1 cellular context compared by ENCODE assay signal in genomic region chr1:150069923-150070322, GRCh38.
TF ChIP-seq lines count a peak whose summit lies in the region.

No MANE protein-coding gene starts in this region.

TF ChIP-seq in WTC11, 78 proteins besides CTCF, POLR2A, EP300 and RAD21 (continued from another document):
- no peak for TF ChIP-seq ERG (CRISPR knock-in tag; IDR thresholded peaks at IDR 0.05)
- no peak for TF ChIP-seq ZSCAN18 (CRISPR knock-in tag; IDR thresholded peaks at IDR 0.05)
- no peak for TF ChIP-seq MXD4 (CRISPR knock-in tag; IDR thresholded peaks at IDR 0.05; ENCODE audit: borderline replicate concordance)
- TF ChIP-seq ATF1 (CRISPR knock-in tag; IDR thresholded peaks at IDR 0.05), result no peak
- TF ChIP-seq PRDM15 (CRISPR knock-in tag; IDR thresholded peaks at IDR 0.05), result no peak
- no peak for TF ChIP-seq ZMAT4 (CRISPR knock-in tag; IDR thresholded peaks at IDR 0.05)
- no peak for TF ChIP-seq AR (CRISPR knock-in tag; IDR thresholded peaks at IDR 0.05)
- TF ChIP-seq ZNF396 (CRISPR knock-in tag; IDR thresholded peaks at IDR 0.05; ENCODE audit: borderline replicate concordance), result no peak
- TF ChIP-seq ZNF423 (CRISPR knock-in tag; IDR thresholded peaks at IDR 0.05), result no peak
- no peak for TF ChIP-seq ARID4B (CRISPR knock-in tag; IDR thresholded peaks at IDR 0.05; ENCODE audit: borderline replicate concordance)
- no peak for TF ChIP-seq GTF2I (CRISPR knock-in tag; conservative IDR thresholded peaks at IDR 0.05)
- TF ChIP-seq NR2C2 (CRISPR knock-in tag; IDR thresholded peaks at IDR 0.05), result no peak
- no peak for TF ChIP-seq HMGXB4 (CRISPR knock-in tag; IDR thresholded peaks at IDR 0.05)
- no peak for TF ChIP-seq TEAD4 (CRISPR knock-in tag; IDR thresholded peaks at IDR 0.05)
- no peak for TF ChIP-seq ELF4 (CRISPR knock-in tag; IDR thresholded peaks at IDR 0.05; ENCODE audit: low read depth)
- TF ChIP-seq RORB (CRISPR knock-in tag; IDR thresholded peaks at IDR 0.05), result no peak
